In genomic region chr7:131620673-131621609, GRCh38 we compare ENCODE assay signal across 1 cellular context.
TF ChIP-seq lines count a peak whose summit lies in the region.

No MANE protein-coding gene starts in this region.

TF ChIP-seq in H1, 55 proteins besides CTCF, POLR2A, EP300 and RAD21 (continued from another document):
- TF ChIP-seq CHD7 (IDR thresholded peaks at IDR 0.05; ENCODE audit: insufficient replicate concordance, low read length) (no peak), MAX (IDR thresholded peaks at IDR 0.05) (no peak), CBX8 (IDR thresholded peaks at IDR 0.05; ENCODE audit: borderline replicate concordance, low read depth, low read length) (no peak)
TF ChIP-seq in H1: peak in this region for 3.
